In genomic region chr12:22529281-22530060, GRCh38 we compare ENCODE assay signal across 8 cellular contexts. TPM values are rescaled to one million over a fixed set of nuclear protein-coding genes. Genes with fewer than 3 reads are reported as not detected.
DNase-seq lines count a peak whose midpoint lies in the region; ATAC-seq and TF ChIP-seq lines count a peak whose summit lies in the region.

No MANE protein-coding gene starts in this region.

- no peaks in the 10 kb centered on the region for H3F3A ChIP-seq in PC-9 (ENCODE audit: insufficient read depth, low read depth)

- no peaks in the 10 kb centered on the region for H3K79me2 ChIP-seq in PC-9 (ENCODE audit: low read depth)

- DNase-seq in DMS53 (lab: John Stamatoyannopoulos, UW) (peak; percentile 86), PC-9 (peak in 1 of 2 experiments; percentile 52), fibroblast of peridontal ligament (ENCODE audit: extremely low read depth) (peak; percentile 19), stomach (no peak)
- DNase-seq in activated naive CD4-positive, alpha-beta T cell treated with anti-CD3 and anti-CD28 coated beads, Interleukin-2, amount 50 U/mL, for 16 hours: no peak

- POLR2A ChIA-PET in PC-9 (lab: Charles Lee; ENCODE audit: unreplicated experiment): no interaction called here

- no peaks in the 10 kb centered on the region for H3K9me3 ChIP-seq in PC-9 (ENCODE audit: insufficient read depth, low read depth)
- peaks cover 0 to 5% (median 0%) of the 10 kb centered on the region in 4 donors for H3K9me3 ChIP-seq in stomach

- WGBS in stomach, 5 donors: 79 to 89% (median 87%) methylated on average over 3 of the region's 3 CpGs

- CTCF ChIA-PET in PC-9 (lab: Charles Lee): interaction anchor here (0.6 to 0.8 kb wide), 2 partner anchors 101 to 554 kb away, joined by 3 to 4 read pairs; no protein-coding TSS in a partner anchor

- H3K4me1 ChIP-seq in PC-9 (replicated peaks; ENCODE audit: insufficient read depth) (no peaks in the 10 kb centered on the region), stomach (peaks cover 0 to 16% (median 0%) of the 10 kb centered on the region in 4 donors)

- H3K36me3 ChIP-seq in PC-9 (ENCODE audit: low read depth) (peaks cover 7% of the 10 kb centered on the region), stomach (peaks cover 5 to 67% (median 54%) of the 10 kb centered on the region in 4 donors)

- H2AFZ ChIP-seq in PC-9: no peak overlapping the region

- ATAC-seq in GM19023 (IDR thresholded peaks at IDR 0.05; ENCODE audit: unreplicated experiment) (peak; percentile 69), HG03378 (IDR thresholded peaks at IDR 0.05; ENCODE audit: unreplicated experiment) (peak; percentile 87), HG02840 (IDR thresholded peaks at IDR 0.05; ENCODE audit: low FRiP score, unreplicated experiment) (no peak)

- no peak overlapping the region for H3K4me3 ChIP-seq in PC-9
- no peak overlapping the region for H3K4me3 ChIP-seq in stomach

- no peaks in the 10 kb centered on the region for H3K9me2 ChIP-seq in PC-9 (ENCODE audit: insufficient read depth)

- no peak overlapping the region for H3K4me2 ChIP-seq in PC-9

- BruUV-seq in PC-9 (replicated peaks; lab: Mats Ljungman, UMichigan): no TSS peak

- H3K27me3 ChIP-seq in PC-9 (ENCODE audit: insufficient read depth, low read depth) (no peaks in the 10 kb centered on the region), stomach (no peaks in the 10 kb centered on the region)

- H3K27ac ChIP-seq in PC-9: no peak overlapping the region
- no peak overlapping the region for H3K27ac ChIP-seq in stomach

- intact Hi-C loops in PC-9 (cut with micrococcal nuclease; ENCODE audit: unreplicated experiment) (no loop called here), stomach (cut with DNase I; ENCODE audit: low total_unique reads) (no loop called here)

- peak; percentile 72 for TF ChIP-seq CTCF in PC-9 (conservative IDR thresholded peaks at IDR 0.05)
- peak in 4 of 7 experiments; percentile 23 to 49 (median 36) for TF ChIP-seq CTCF in stomach (IDR thresholded peaks at IDR 0.05)

- H4K20me1 ChIP-seq in PC-9 (ENCODE audit: insufficient read depth): no peaks in the 10 kb centered on the region

- TF ChIP-seq EP300 in stomach (IDR thresholded peaks at IDR 0.05): no peak

- TF ChIP-seq POLR2A in stomach (IDR thresholded peaks at IDR 0.05): no peak

RNA-seq across cellular contexts. Expression of gene C2CD5, which starts 14.9 kb away (rescaled TPM):
- total RNA-seq in PC-9 (2021): 27.5 and 28.6 TPM in 2 replicates
- 10 to 100 TPM; 17.4 to 79.1 (median 51.6) TPM for total RNA-seq in stomach
- 10 to 100 TPM; 12.2 to 31.6 (median 13.4) TPM for polyA plus RNA-seq in stomach

Comparison
In these comparisons a context has a peak if more than half of its experiments do, and no peak if none do; other contexts are left out.
1. DNase-seq: peak in DMS53 (single experiment) and fibroblast of peridontal ligament (single experiment); none in stomach (single experiment) and activated naive CD4-positive, alpha-beta T cell treated with anti-CD3 and anti-CD28 coated beads, Interleukin-2, amount 50 U/mL, for 16 hours (single experiment).